In genomic region chr19:46390866-46391265, GRCh38 we compare ENCODE assay signal across 31 cellular contexts. TPM values are rescaled to one million over a fixed set of nuclear protein-coding genes. Genes with fewer than 3 reads are reported as not detected.
DNase-seq lines count a peak whose midpoint lies in the region; ATAC-seq, FAIRE-seq and TF ChIP-seq lines count a peak whose summit lies in the region.
"Had no signal": no experiment of that assay in that cellular context is flagged by ENCODE, and none has a peak within 500 bp of the region (broad histone marks: within the 10 kb centered on the region; RNA-seq: fewer than 3 reads in every experiment).

No MANE protein-coding gene starts in this region.

- H2BK20ac ChIP-seq in H1 (ENCODE audit: low read length), result no peak overlapping the region

- H3K36me3 ChIP-seq in H1 (ENCODE audit: control insufficient read depth in 2 of 4, insufficient read depth in 4 of 4, low read length in 3 of 4) (peaks cover 7 to 50% (median 40%) of the 10 kb centered on the region in 4 experiments; a peak in 6 of 8 replicates), ovary (no peaks in the 10 kb centered on the region)

- H2BK5ac ChIP-seq in H1 (ENCODE audit: low read depth, low read length), result peak overlapping the region; percentile 0; the same call in 1 of the 2 replicates

- H3K4ac ChIP-seq in H1 (replicated peaks; ENCODE audit: insufficient read length, low read depth, low read length), result no peak overlapping the region

- intact Hi-C loops in right cardiac atrium (cut with DNase I) (loop anchor here in 1 of 4 donors (10.0 kb wide), 1 partner anchor 124 kb away; no protein-coding TSS in a partner anchor), cardiac septum (cut with DNase I) (no loop called here), ovary (cut with DNase I) (loop anchor here in 3 of 4 donors (5.0 to 10.0 kb wide), 3 partner anchors 106 to 114 kb away; no protein-coding TSS in a partner anchor)

- POLR2A ChIA-PET in H1 (lab: Charles Lee; ENCODE audit: partially characterized antibody), result interaction anchor here (1.0 to 1.8 kb wide), 5 partner anchors 13 to 105 kb away, joined by 4 to 7 read pairs (median 5); partner anchors contain the start of genes CCDC8 and PNMA8B

- H4K5ac ChIP-seq in H1 (ENCODE audit: insufficient read length, low read depth, low read length), result no peak overlapping the region

- H3K27ac ChIP-seq in right cardiac atrium (ENCODE audit: low read length) (no peak overlapping the region), H1 (ENCODE audit: low read depth, low read length) (no peak overlapping the region), ovary (no peak overlapping the region)
- H3K27ac ChIP-seq: A549, brain microvascular endothelial cell, C4-2B, SJCRH30 had no signal

- H3K9ac ChIP-seq in H1 (replicated peaks in 1 of 4; ENCODE audit: extremely low read depth in 1 of 4, low read depth in 3 of 4, low read length in 3 of 4), result no peak overlapping the region

- H2BK120ac ChIP-seq in H1 (replicated peaks; ENCODE audit: low read depth, low read length), result no peak overlapping the region

- H3K79me1 ChIP-seq in H1 (ENCODE audit: low read depth, low read length), result no peaks in the 10 kb centered on the region; the same call in 1 of the 2 replicates

- H3K18ac ChIP-seq in H1 (ENCODE audit: extremely low read depth, low read length), result no peak overlapping the region

- H3K9me3 ChIP-seq in right cardiac atrium (ENCODE audit: control insufficient read depth, low read length) (no peaks in the 10 kb centered on the region), H1 (ENCODE audit: insufficient read depth in 2 of 2, low read depth in 1 of 2, low read length in 1 of 2) (no peaks in the 10 kb centered on the region; a peak in 1 of 4 replicates), ovary (no peaks in the 10 kb centered on the region)
- H3K9me3 ChIP-seq: HAP-1, SJCRH30 had no signal

- H3K14ac ChIP-seq in H1 (ENCODE audit: insufficient read length), result no peak overlapping the region

- no peak for FAIRE-seq in H1 (lab: Jason Lieb, UNC)
- FAIRE-seq: A549, GM12892, HTR-8/SVneo, keratinocyte, TTC549 had no signal

- H4K8ac ChIP-seq in H1 (ENCODE audit: extremely low read depth, insufficient read depth, low read length), result peak overlapping the region; percentile 28; the same call in 1 of the 2 replicates

- H2AFZ ChIP-seq in H1 (ENCODE audit: low read length), result no peak overlapping the region

- TF ChIP-seq EP300 in H1 (IDR thresholded peaks at IDR 0.05; ENCODE audit: borderline replicate concordance in 1 of 2, low read depth in 2 of 2, low read length in 2 of 2), result no peak
- no peak for TF ChIP-seq EP300 in ovary (IDR thresholded peaks at IDR 0.05)

- WGBS in right cardiac atrium, result 86% methylated on average over 18 of the region's 18 CpGs
- WGBS in H1 (ENCODE audit: extremely low coverage in 1 of 2, insufficient coverage in 1 of 2, insufficient read length in 1 of 2, insufficient replicate concordance in 2 of 2, low coverage in 1 of 2, low lambda C conversion rate in 2 of 2, missing lambda C conversion rate in 1 of 2), 2 experiments, result 94% methylated on average over 18 of the region's 18 CpGs; no CpG with 5 or more reads in 1 of the 2 experiments
- 86 to 88% (median 87%) methylated on average over 18 of the region's 18 CpGs for WGBS in ovary, 3 donors

- H3K56ac ChIP-seq in H1 (replicated peaks; ENCODE audit: insufficient read length, low read depth, low read length), result no peak overlapping the region

- CTCF ChIA-PET in H1 (lab: Charles Lee; ENCODE audit: partially characterized antibody), result interaction anchor here (0.9 to 7.4 kb wide), 10 partner anchors 10 to 123 kb away, joined by 3 to 91 read pairs (median 6); no protein-coding TSS in a partner anchor

- no peak for TF ChIP-seq RAD21 in H1 (IDR thresholded peaks at IDR 0.05 in 1 of 2, conservative IDR thresholded peaks at IDR 0.05 in 1 of 2; ENCODE audit: low read depth in 2 of 2, low read length in 2 of 2)

- H4K20me1 ChIP-seq in H1 (replicated peaks in 1 of 2; ENCODE audit: control insufficient read depth in 1 of 2, insufficient read depth in 2 of 2, low read length in 2 of 2), result peaks cover 0 to 9% of the 10 kb centered on the region in 2 experiments

- ATAC-seq in right cardiac atrium, result peak in 1 of 2 donors; percentile 14
- ATAC-seq: activated CD4-positive, CD25-positive, alpha-beta regulatory T cell treated with anti-CD3 and anti-CD28 coated beads, Interleukin-2, amount 50 U/mL, for 24 hours; activated CD8-positive, alpha-beta T cell treated with anti-CD3 and anti-CD28 coated beads for 36 hours; esophagus mucosa; PC-3; stimulated activated naive CD8-positive, alpha-beta T cell treated with anti-CD3 and anti-CD28 coated beads, Interleukin-15, amount 100 ng/mL, for 72 hours had no signal

- DNase-seq in right cardiac atrium (peak; percentile 19 to 64 (median 50)), cardiac septum (ENCODE audit: low spot score) (no peak), H1 (ENCODE audit: low read depth in 1 of 2, low spot score in 2 of 2) (no peak), ovary (peak in 3 of 5 donors; percentile 25 to 39 (median 26)), ecto neural progenitor cell (ENCODE audit: low spot score) (no peak), DMS 273 (lab: John Stamatoyannopoulos, UW; ENCODE audit: unreplicated experiment) (no peak), pons (ENCODE audit: low spot score) (no peak), nucleus accumbens (lab: John Stamatoyannopoulos, UW) (no peak)
- DNase-seq: activated CD8-positive, alpha-beta T cell treated with anti-CD3 and anti-CD28 coated beads for 36 hours; activated gamma-delta T cell treated with Interleukin-2 at 50 U/mL for 16 hours; activated T-cell treated with anti-CD3 and anti-CD28 coated beads for 4 hours; brain microvascular endothelial cell; NCI-H146; NCI-H510A treated with DMSO at 0.1 percent for 48 hours; PC-3; SJCRH30; stimulated activated CD4-positive, alpha-beta T cell treated with anti-CD3 and anti-CD28 coated beads, Interleukin-15, amount 100 ng/mL, for 24 hours; stimulated activated naive CD8-positive, alpha-beta T cell treated with anti-CD3 and anti-CD28 coated beads, Interleukin-15, amount 100 ng/mL, for 72 hours; T-cell; trophoblast cell had no signal

- TF ChIP-seq CTCF in H1 (IDR thresholded peaks at IDR 0.05; ENCODE audit: control extremely low read depth in 1 of 3, insufficient read depth in 1 of 3, low read depth in 1 of 3, low read length in 3 of 3) (no peak), ovary (IDR thresholded peaks at IDR 0.05) (no peak)

- no peaks in the 10 kb centered on the region for H3K27me3 ChIP-seq in right cardiac atrium (ENCODE audit: control insufficient read depth, insufficient read depth)
- no peaks in the 10 kb centered on the region for H3K27me3 ChIP-seq in H1 (replicated peaks in 1 of 4; ENCODE audit: control insufficient read depth in 3 of 4, extremely low read depth in 1 of 4, insufficient read depth in 3 of 4, low read length in 3 of 4)
- H3K27me3 ChIP-seq in ovary, result no peaks in the 10 kb centered on the region
- H3K27me3 ChIP-seq: brain microvascular endothelial cell, SJCRH30 had no signal

- H3K79me2 ChIP-seq in H1 (ENCODE audit: control insufficient read depth in 1 of 2, insufficient read depth in 2 of 2, low read length in 2 of 2), result no peaks in the 10 kb centered on the region

- no peaks in the 10 kb centered on the region for H3K23me2 ChIP-seq in H1 (ENCODE audit: low read depth, low read length)

- TF ChIP-seq POLR2A in H1 (IDR thresholded peaks at IDR 0.05; ENCODE audit: control extremely low read depth in 1 of 2, low read depth in 2 of 2, low read length in 2 of 2) (no peak), ovary (IDR thresholded peaks at IDR 0.05) (no peak)

- H3K4me1 ChIP-seq in right cardiac atrium (ENCODE audit: control insufficient read depth, insufficient read depth, low read length) (no peaks in the 10 kb centered on the region), H1 (replicated peaks in 1 of 4; ENCODE audit: control insufficient read depth in 3 of 4, insufficient read depth in 4 of 4, low read length in 3 of 4) (no peaks in the 10 kb centered on the region; a peak in 2 of 7 replicates), ovary (ENCODE audit: insufficient read depth) (peaks cover 2% of the 10 kb centered on the region)
- H3K4me1 ChIP-seq: A549, SJCRH30 had no signal

- no peak overlapping the region for H3K23ac ChIP-seq in H1 (ENCODE audit: insufficient read length)

- H3K4me2 ChIP-seq in H1 (ENCODE audit: insufficient read depth in 1 of 2, low read depth in 2 of 2, low read length in 2 of 2), result no peak overlapping the region
- H3K4me2 ChIP-seq: A549 had no signal

- H2BK12ac ChIP-seq in H1 (ENCODE audit: low read depth, low read length), result no peak overlapping the region

- no peak overlapping the region for H4K91ac ChIP-seq in H1 (replicated peaks; ENCODE audit: insufficient read length, low read length)

- no peak overlapping the region for H2BK15ac ChIP-seq in H1 (ENCODE audit: low read length)

- H2AK5ac ChIP-seq in H1 (ENCODE audit: low read depth, low read length), result no peak overlapping the region

- H3K4me3 ChIP-seq in right cardiac atrium (ENCODE audit: low read length) (no peak overlapping the region), H1 (ENCODE audit: extremely low read depth in 1 of 4, insufficient read depth in 2 of 4, low read depth in 3 of 4, low read length in 4 of 4) (no peak overlapping the region), ovary (no peak overlapping the region)
- H3K4me3 ChIP-seq: A549, coronary artery, HAP-1, SJCRH30 had no signal

RNA-seq across cellular contexts. Expression of gene CCDC8, which starts 22.5 kb away (rescaled TPM):
- total RNA-seq in right cardiac atrium (10 to 100 TPM; 47.0 to 54.6 (median 49.9) TPM), cardiac septum (34.2 TPM), ovary (10 to 100 TPM; 29.3 to 82.6 (median 67.9) TPM)
- polyA plus RNA-seq in right cardiac atrium (28.8 TPM), H1 (2011; rRNA removed) (4.9 and 6.6 TPM in 2 replicates), ovary (10 to 100 TPM; 20.1 to 35.7 TPM)
- 13.6 and 15.1 TPM in 2 replicates for total RNA-seq in H1 (2021; fragmentation: NEBNext Ultra II Directional; extraction: Animal tissue kit (Norgen Biotek cat#: 25700))
- 8.6 TPM for polyA plus RNA-seq in H1 (2011; cell fraction: cytosol; rRNA removed)
- polyA plus RNA-seq in H1 (2011; cell fraction: nucleus; rRNA removed), result 6.5 TPM
- polyA plus RNA-seq in H1 (2012, experiment 1 of 2), result 10.7 to 12.2 TPM (median 11.4 TPM) in 4 replicates
- polyA plus RNA-seq in H1 (2012, experiment 2 of 2), result 6.5 TPM
- 9.0 TPM for polyA plus RNA-seq in H1 (2013, experiment 1 of 2)
- polyA plus RNA-seq in H1 (2013, experiment 2 of 2), result 9.5 TPM
- 5.4 and 5.9 TPM in 2 replicates for polyA minus RNA-seq in H1 (2011; rRNA and poly(A)+ RNA removed)
- polyA minus RNA-seq in H1 (2011; cell fraction: cytosol; rRNA and poly(A)+ RNA removed), result 8.7 TPM
- polyA minus RNA-seq in H1 (2011; cell fraction: nucleus; rRNA and poly(A)+ RNA removed), result 6.8 TPM
- total RNA-seq: activated CD8-positive, alpha-beta T cell treated with anti-CD3 and anti-CD28 coated beads for 36 hours; PC-3 had no signal

RNA-seq across cellular contexts. Expression of gene PNMA8C, which starts 37.9 kb away (rescaled TPM):
- total RNA-seq in right cardiac atrium, result under 1 TPM; 0.23 to 0.31 (median 0.26) TPM
- polyA plus RNA-seq in right cardiac atrium, result 0.05 TPM
- 0.16 TPM for total RNA-seq in cardiac septum
- total RNA-seq in H1 (2021; fragmentation: NEBNext Ultra II Directional; extraction: Animal tissue kit (Norgen Biotek cat#: 25700)), result 1.7 and 1.8 TPM in 2 replicates
- polyA plus RNA-seq in H1 (2011; rRNA removed), result 0.46 and 0.53 TPM in 2 replicates
- 0.48 TPM for polyA plus RNA-seq in H1 (2011; cell fraction: cytosol; rRNA removed)
- polyA plus RNA-seq in H1 (2011; cell fraction: nucleus; rRNA removed), result 0.46 TPM
- polyA plus RNA-seq in H1 (2012, experiment 1 of 2), result 0.66 to 1.0 TPM (median 0.76 TPM) in 4 replicates
- 0.10 TPM for polyA plus RNA-seq in H1 (2012, experiment 2 of 2)
- polyA plus RNA-seq in H1 (2013, experiment 1 of 2), result 0.57 TPM
- 0.63 TPM for polyA plus RNA-seq in H1 (2013, experiment 2 of 2)
- 0.91 and 1.1 TPM in 2 replicates for polyA minus RNA-seq in H1 (2011; rRNA and poly(A)+ RNA removed)
- polyA minus RNA-seq in H1 (2011; cell fraction: cytosol; rRNA and poly(A)+ RNA removed), result 0.59 TPM
- polyA minus RNA-seq in H1 (2011; cell fraction: nucleus; rRNA and poly(A)+ RNA removed), result 0.50 TPM
- under 1 TPM in 6 of 7 donors, not detected in 1; 0.25 to 0.82 (median 0.39) TPM for total RNA-seq in ovary
- under 1 TPM; 0.15 to 0.32 TPM for polyA plus RNA-seq in ovary
- total RNA-seq: activated CD8-positive, alpha-beta T cell treated with anti-CD3 and anti-CD28 coated beads for 36 hours; esophagus mucosa; glomerular endothelial cell; PC-3; T-cell had no signal
- polyA plus RNA-seq: keratinocyte had no signal

RNA-seq across cellular contexts. Expression of gene PPP5C, which starts 44.0 kb away (rescaled TPM):
- total RNA-seq in right cardiac atrium (10 to 100 TPM; 62.4 to 74.1 (median 64.7) TPM), cardiac septum (82.8 TPM), ovary (10 to 100 TPM; 34.5 to 63.4 (median 45.3) TPM)
- polyA plus RNA-seq in right cardiac atrium (62.7 TPM), H1 (2011; rRNA removed) (156 and 199 TPM in 2 replicates), ovary (10 to 100 TPM; 33.1 to 79.2 TPM)
- total RNA-seq in H1 (2021; fragmentation: NEBNext Ultra II Directional; extraction: Animal tissue kit (Norgen Biotek cat#: 25700)), result 105 and 112 TPM in 2 replicates
- 191 TPM for polyA plus RNA-seq in H1 (2011; cell fraction: cytosol; rRNA removed)
- polyA plus RNA-seq in H1 (2011; cell fraction: nucleus; rRNA removed), result 304 TPM
- 103 to 125 TPM (median 114 TPM) in 4 replicates for polyA plus RNA-seq in H1 (2012, experiment 1 of 2)
- polyA plus RNA-seq in H1 (2012, experiment 2 of 2), result 82.0 TPM
- polyA plus RNA-seq in H1 (2013, experiment 1 of 2), result 75.4 TPM
- 69.8 TPM for polyA plus RNA-seq in H1 (2013, experiment 2 of 2)
- 133 and 161 TPM in 2 replicates for polyA minus RNA-seq in H1 (2011; rRNA and poly(A)+ RNA removed)
- 78.8 TPM for polyA minus RNA-seq in H1 (2011; cell fraction: cytosol; rRNA and poly(A)+ RNA removed)
- 104 TPM for polyA minus RNA-seq in H1 (2011; cell fraction: nucleus; rRNA and poly(A)+ RNA removed)

Comparison
In these comparisons a context has a peak if more than half of its experiments do, and no peak if none do; other contexts are left out.
1. DNase-seq: peak in right cardiac atrium (3 of 3) and ovary (3 of 5); none in cardiac septum (single experiment), H1 (0 of 2), ecto neural progenitor cell (single experiment), DMS 273 (single experiment), pons (single experiment) and nucleus accumbens (0 of 56).